ENCODE assay signal across 16 cellular contexts in genomic region chr10:123250640-123251039, GRCh38.
"Had no signal": no experiment of that assay in that cellular context is flagged by ENCODE, and none has a peak within 500 bp of the region (broad histone marks: within the 10 kb centered on the region; RNA-seq: fewer than 3 reads in every experiment).

No MANE protein-coding gene starts in this region.

- ATAC-seq: heart left ventricle had no signal

- H3K4me3 Mint-ChIP-seq: activated naive CD4-positive, alpha-beta T cell treated with anti-CD3 and anti-CD28 coated beads, Interleukin-2, amount 50 U/mL, for 24 hours; stimulated activated naive CD8-positive, alpha-beta T cell treated with anti-CD3 and anti-CD28 coated beads, Interleukin-15, Interleukin-2, amounts not matched to agents 100 ng/mL and 50 ng/mL, for 24 hours had no signal

- H3K27ac ChIP-seq: heart left ventricle, left ventricle myocardium inferior, right atrium auricular region, skin epidermis, tibial nerve, VCaP had no signal

- H3K36me3 Mint-ChIP-seq: activated naive CD4-positive, alpha-beta T cell treated with anti-CD3 and anti-CD28 coated beads, Interleukin-2, amount 50 U/mL, for 24 hours had no signal

- H3K27me3 ChIP-seq: heart left ventricle, right atrium auricular region, tibial nerve had no signal

- H3K4me1 ChIP-seq: heart left ventricle, left ventricle myocardium inferior, right atrium auricular region, tibial nerve had no signal

- H3K9me3 ChIP-seq: left ventricle myocardium inferior, right atrium auricular region had no signal

- H3K36me3 ChIP-seq: heart left ventricle, left ventricle myocardium inferior, right atrium auricular region, tibial nerve had no signal

- H3K4me3 ChIP-seq: heart left ventricle, left ventricle myocardium inferior, right atrium auricular region, skin epidermis, tibial nerve had no signal

- H3K9me3 Mint-ChIP-seq: activated naive CD4-positive, alpha-beta T cell treated with anti-CD3 and anti-CD28 coated beads, Interleukin-2, amount 50 U/mL, for 24 hours; stimulated activated naive CD8-positive, alpha-beta T cell treated with anti-CD3 and anti-CD28 coated beads, Interleukin-15, Interleukin-2, amounts not matched to agents 100 ng/mL and 50 ng/mL, for 24 hours had no signal

- H3K27ac Mint-ChIP-seq: activated naive CD4-positive, alpha-beta T cell treated with anti-CD3 and anti-CD28 coated beads, Interleukin-2, amount 50 U/mL, for 24 hours; progenitor cell of endocrine pancreas; stimulated activated naive CD8-positive, alpha-beta T cell treated with anti-CD3 and anti-CD28 coated beads, Interleukin-15, Interleukin-2, amounts not matched to agents 100 ng/mL and 50 ng/mL, for 24 hours had no signal

- H3K27me3 Mint-ChIP-seq: activated naive CD4-positive, alpha-beta T cell treated with anti-CD3 and anti-CD28 coated beads, Interleukin-2, amount 50 U/mL, for 24 hours; progenitor cell of endocrine pancreas; stimulated activated naive CD8-positive, alpha-beta T cell treated with anti-CD3 and anti-CD28 coated beads, Interleukin-15, Interleukin-2, amounts not matched to agents 100 ng/mL and 50 ng/mL, for 24 hours had no signal

- DNase-seq: activated CD4-positive, alpha-beta T cell treated with anti-CD3 and anti-CD28 coated beads for 1 hour; activated CD4-positive, alpha-beta T cell treated with anti-CD3 and anti-CD28 coated beads, Interleukin-2, amount 50 U/mL, for 48 hours; activated gamma-delta T cell; cerebellar nuclear complex; cortex of kidney; heart left ventricle; left ventricle myocardium inferior; mammary epithelial cell; stimulated activated CD4-positive, alpha-beta T cell treated with anti-CD3 and anti-CD28 coated beads, Interleukin-2, amount 100 ng/mL, for 48 hours had no signal
